1 cellular context compared by ENCODE assay signal in the genomic region with DNA sequence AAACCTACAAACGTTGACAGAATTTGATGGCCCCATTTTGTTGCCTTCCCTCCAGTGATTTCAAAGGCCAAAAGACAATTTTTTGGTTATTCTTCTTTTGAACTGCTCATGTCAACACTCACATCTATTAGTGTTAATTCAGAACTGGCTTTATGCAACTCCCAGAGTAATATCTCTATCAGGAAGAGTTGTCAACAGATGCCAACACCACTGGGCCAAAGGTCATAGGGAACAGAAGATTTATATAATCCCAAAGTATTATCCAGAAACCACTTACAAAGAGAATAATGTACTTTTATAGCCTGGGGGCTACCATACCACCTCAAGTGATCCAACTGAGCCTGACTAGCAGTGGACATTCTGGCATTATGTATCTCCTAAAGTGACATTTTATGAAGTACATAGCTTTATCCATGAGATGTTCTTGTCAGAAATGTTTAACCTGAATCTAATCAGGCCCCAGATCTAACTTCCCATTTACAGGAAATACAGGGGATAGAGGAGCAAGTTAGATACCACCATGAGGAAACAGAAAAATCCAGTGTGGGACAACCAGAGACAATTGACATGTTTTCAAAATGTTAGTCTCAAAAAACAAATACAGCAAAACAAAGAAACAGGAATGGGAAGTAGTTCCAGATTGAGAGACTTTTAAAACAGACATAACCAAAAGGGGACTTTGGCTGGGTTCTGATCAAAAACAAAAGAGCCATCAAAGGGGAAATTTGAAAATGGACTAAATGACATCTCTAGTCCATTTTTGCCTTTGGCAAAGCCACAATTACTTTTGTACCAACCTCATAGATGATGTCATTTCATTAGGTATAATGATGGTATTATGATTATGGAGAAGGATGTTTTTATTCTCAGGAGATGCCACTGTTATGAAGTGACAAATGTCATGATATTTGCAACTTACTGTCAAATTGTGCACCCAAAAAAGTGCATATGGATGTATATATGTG.
TF ChIP-seq lines count a peak whose summit lies in the region.

No MANE protein-coding gene starts in this region.

TF ChIP-seq in GM12878, 131 proteins besides CTCF, POLR2A, EP300 and RAD21 (continued from another document):
- no peak for TF ChIP-seq NFYA (IDR thresholded peaks at IDR 0.05; ENCODE audit: borderline replicate concordance, low read depth, low read length)
- peak; percentile 91 for TF ChIP-seq ATF7 (IDR thresholded peaks at IDR 0.05; ENCODE audit: low read depth)
- TF ChIP-seq KAT2A (conservative IDR thresholded peaks at IDR 0.05; ENCODE audit: control insufficient read depth, low read depth, low read length): no peak
- peak; percentile 60 for TF ChIP-seq MTA2 (IDR thresholded peaks at IDR 0.05; ENCODE audit: low read depth)
- TF ChIP-seq SRF (IDR thresholded peaks at IDR 0.05; ENCODE audit: low read depth in 2 of 2, low read length in 2 of 2): no peak
- no peak for TF ChIP-seq CEBPB (IDR thresholded peaks at IDR 0.05; ENCODE audit: borderline replicate concordance in 1 of 2, low read depth in 2 of 2, low read length in 2 of 2)
- TF ChIP-seq ELK1 (IDR thresholded peaks at IDR 0.05; ENCODE audit: low read depth, low read length): no peak
- no peak for TF ChIP-seq EZH2 (IDR thresholded peaks at IDR 0.05; ENCODE audit: borderline replicate concordance, control insufficient read depth, low read depth, low read length)
- no peak for TF ChIP-seq ZNF622 (IDR thresholded peaks at IDR 0.05)
- TF ChIP-seq TCF7 (IDR thresholded peaks at IDR 0.05; ENCODE audit: borderline replicate concordance): peak; percentile 59; the same call in 1 of the 2 replicates
- TF ChIP-seq BCL11A (IDR thresholded peaks at IDR 0.05; ENCODE audit: low read depth, low read length): no peak
- no peak for TF ChIP-seq EED (IDR thresholded peaks at IDR 0.05; ENCODE audit: low read depth)
- no peak for TF ChIP-seq WRNIP1 (IDR thresholded peaks at IDR 0.05; ENCODE audit: borderline replicate concordance, low read depth, low read length)
- no peak for TF ChIP-seq KDM1A (IDR thresholded peaks at IDR 0.05; ENCODE audit: borderline replicate concordance)
- no peak for TF ChIP-seq PAX5 (IDR thresholded peaks at IDR 0.05; ENCODE audit: borderline replicate concordance, low read depth, low read length)
- no peak for TF ChIP-seq SREBF2 (IDR thresholded peaks at IDR 0.05; ENCODE audit: low read length)
- no peak for TF ChIP-seq HCFC1 (IDR thresholded peaks at IDR 0.05; ENCODE audit: low read length)
- TF ChIP-seq CBX5 (IDR thresholded peaks at IDR 0.05; ENCODE audit: low read depth): no peak
- no peak for TF ChIP-seq CUX1 (IDR thresholded peaks at IDR 0.05; ENCODE audit: insufficient replicate concordance, low read depth, low read length)
- TF ChIP-seq ZNF207 (IDR thresholded peaks at IDR 0.05; ENCODE audit: borderline replicate concordance): no peak
- TF ChIP-seq SUPT20H (IDR thresholded peaks at IDR 0.05; ENCODE audit: borderline replicate concordance, control insufficient read depth, low read depth, low read length): no peak
- no peak for TF ChIP-seq YBX1 (IDR thresholded peaks at IDR 0.05)
- no peak for TF ChIP-seq NFXL1 (IDR thresholded peaks at IDR 0.05; ENCODE audit: borderline replicate concordance)
- TF ChIP-seq TCF3 (IDR thresholded peaks at IDR 0.05; ENCODE audit: borderline replicate concordance, insufficient read depth, low read depth, low read length): no peak
- TF ChIP-seq E2F8 (IDR thresholded peaks at IDR 0.05; ENCODE audit: low read depth, partially characterized antibody): no peak
- TF ChIP-seq ZZZ3 (IDR thresholded peaks at IDR 0.05; ENCODE audit: control insufficient read depth, insufficient read length, low read depth): no peak
- TF ChIP-seq RBBP5 (conservative IDR thresholded peaks at IDR 0.05): no peak
- no peak for TF ChIP-seq SREBF1 (IDR thresholded peaks at IDR 0.05; ENCODE audit: low read length)
- no peak for TF ChIP-seq RAD51 (IDR thresholded peaks at IDR 0.05)
- peak; percentile 78 for TF ChIP-seq NFIC (IDR thresholded peaks at IDR 0.05; ENCODE audit: low read depth, low read length)
- TF ChIP-seq POU2F2 (IDR thresholded peaks at IDR 0.05; ENCODE audit: borderline replicate concordance, low read depth, low read length): no peak
